ENCODE assay signal across 10 cellular contexts in the genomic region with DNA sequence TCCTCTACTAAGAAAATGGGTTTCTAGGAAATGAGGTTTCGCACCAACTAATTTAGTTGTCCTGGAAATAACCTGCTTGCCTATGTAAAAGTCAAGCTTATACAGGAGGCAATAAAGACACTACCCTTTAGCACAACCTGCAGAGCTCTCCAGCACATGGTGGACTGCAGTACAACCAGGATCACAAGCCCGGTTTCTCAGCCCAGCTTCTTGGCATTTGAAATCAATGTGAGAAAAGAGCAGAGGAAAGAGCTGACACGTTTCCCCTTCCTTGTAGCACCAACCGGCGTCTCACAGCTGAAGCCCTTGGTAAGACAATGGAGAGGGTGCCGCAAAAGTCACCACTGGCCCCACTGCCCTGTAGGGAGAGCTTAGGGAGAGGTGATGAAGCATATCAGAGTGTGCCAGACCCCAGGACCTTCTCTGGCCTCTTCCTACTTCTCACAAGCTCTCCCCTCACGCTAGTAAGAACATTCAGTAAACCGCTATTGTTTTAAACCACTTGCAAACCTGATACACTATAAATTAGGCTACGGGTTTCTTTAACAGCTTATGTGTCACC. TPM values are rescaled to one million over a fixed set of nuclear protein-coding genes. Genes with fewer than 3 reads are reported as not detected.
DNase-seq lines count a peak whose midpoint lies in the region; ATAC-seq, FAIRE-seq and TF ChIP-seq lines count a peak whose summit lies in the region.
"Had no signal": no experiment of that assay in that cellular context is flagged by ENCODE, and none has a peak within 500 bp of the region (broad histone marks: within the 10 kb centered on the region; RNA-seq: fewer than 3 reads in every experiment).

No MANE protein-coding gene starts in this region.

- peaks cover 0 to 3% of the 10 kb centered on the region in 2 experiments for H3K36me3 ChIP-seq in mesenchymal stem cell (ENCODE audit: control insufficient read depth in 1 of 2, insufficient read depth in 2 of 2, low read depth in 1 of 2, low read length in 2 of 2)
- no peaks in the 10 kb centered on the region for H3K36me3 ChIP-seq in kidney (ENCODE audit: control insufficient read depth in 1 of 2, insufficient read depth in 2 of 2, low read length in 2 of 2)
- H3K36me3 ChIP-seq: brain microvascular endothelial cell had no signal

- H2BK5ac ChIP-seq in mesenchymal stem cell (ENCODE audit: low read depth, low read length, poor library complexity, severe bottlenecking): no peak overlapping the region

- H3K27me3 Mint-ChIP-seq in activated CD8-positive, alpha-beta memory T cell treated with anti-CD3 and anti-CD28 coated beads, Interleukin-2, amount 10 ng/mL, durations not matched to agents 7 days and 5 days: no peaks in the 10 kb centered on the region

- H4K8ac ChIP-seq in mesenchymal stem cell (ENCODE audit: low read length): peak overlapping the region; percentile 45

- WGBS in mesenchymal stem cell: 82% methylated on average over 6 of the region's 9 CpGs

- H3K4me2 ChIP-seq in mesenchymal stem cell (ENCODE audit: low read length, poor library complexity, severe bottlenecking): no peak overlapping the region

- H3K4me3 ChIP-seq in GM12865 (ENCODE audit: low read depth, low read length) (no peak overlapping the region), mesenchymal stem cell (ENCODE audit: insufficient read depth in 1 of 2, low read depth in 1 of 2, low read length in 2 of 2) (no peak overlapping the region), kidney (ENCODE audit: low read length in 2 of 2) (no peak overlapping the region)
- H3K4me3 ChIP-seq: SK-N-MC had no signal

- intact Hi-C loops in kidney (cut with DNase I): no loop called here

- H3K27ac ChIP-seq in mesenchymal stem cell (ENCODE audit: low read length, poor library complexity, severe bottlenecking) (peak overlapping the region; percentile 35), kidney (ENCODE audit: low read depth in 2 of 2, low read length in 2 of 2) (no peak overlapping the region)
- H3K27ac ChIP-seq: brain microvascular endothelial cell, SK-N-MC had no signal

- H2BK120ac ChIP-seq in mesenchymal stem cell (ENCODE audit: low read depth, low read length): no peak overlapping the region

- H2AK5ac ChIP-seq in mesenchymal stem cell (ENCODE audit: low read length, severe bottlenecking): no peak overlapping the region

- peak overlapping the region in 1 of 2 experiments; percentile 65 for H3K14ac ChIP-seq in mesenchymal stem cell (ENCODE audit: low read length in 2 of 2)

- DNase-seq in GM12865 (ENCODE audit: low read depth): peak; percentile 28
- peak; percentile 42 for DNase-seq in activated CD8-positive, alpha-beta memory T cell treated with anti-CD3 and anti-CD28 coated beads, Interleukin-2, amount 10 ng/mL, durations not matched to agents 7 days and 5 days
- no peak for DNase-seq in mesenchymal stem cell
- DNase-seq in NCI-H526 treated with DMSO at 0.1 percent for 48 hours (lab: John Stamatoyannopoulos, UW): no peak
- DNase-seq in GM19238 (ENCODE audit: insufficient read length, low spot score): no peak
- no peak for DNase-seq in NCI-H146 treated with DMSO at 0.1 percent for 48 hours (lab: John Stamatoyannopoulos, UW; ENCODE audit: unreplicated experiment)
- no peak for DNase-seq in kidney
- DNase-seq: brain microvascular endothelial cell had no signal

- no peak for FAIRE-seq in kidney (lab: Jason Lieb, UNC)

- H3K4me3 Mint-ChIP-seq in activated CD8-positive, alpha-beta memory T cell treated with anti-CD3 and anti-CD28 coated beads, Interleukin-2, amount 10 ng/mL, durations not matched to agents 7 days and 5 days: peak overlapping the region; percentile 38

- H3K4ac ChIP-seq in mesenchymal stem cell (ENCODE audit: low read depth in 1 of 2, low read length in 2 of 2): peak overlapping the region in 1 of 2 experiments; percentile 67

- H3K36me3 Mint-ChIP-seq in activated CD8-positive, alpha-beta memory T cell treated with anti-CD3 and anti-CD28 coated beads, Interleukin-2, amount 10 ng/mL, durations not matched to agents 7 days and 5 days: peaks cover 6% of the 10 kb centered on the region

- H3K18ac ChIP-seq in mesenchymal stem cell (ENCODE audit: low read depth in 1 of 2, low read length in 2 of 2): peak overlapping the region in 1 of 2 experiments; percentile 48

- no peaks in the 10 kb centered on the region for H3K27me3 ChIP-seq in mesenchymal stem cell (ENCODE audit: control insufficient read depth in 1 of 2, insufficient read depth in 1 of 2, low read length in 2 of 2)
- H3K27me3 ChIP-seq: brain microvascular endothelial cell had no signal

- peak; percentile 57 for ATAC-seq in HG02759 (IDR thresholded peaks at IDR 0.05; ENCODE audit: unreplicated experiment)
- peak; percentile 58 for ATAC-seq in activated CD8-positive, alpha-beta memory T cell treated with anti-CD3 and anti-CD28 coated beads, Interleukin-2, amount 10 ng/mL, durations not matched to agents 7 days and 5 days

- H2BK15ac ChIP-seq in mesenchymal stem cell (ENCODE audit: low read depth, poor library complexity, severe bottlenecking): peak overlapping the region; percentile 44

- peak overlapping the region; percentile 80 for H3K27ac Mint-ChIP-seq in activated CD8-positive, alpha-beta memory T cell treated with anti-CD3 and anti-CD28 coated beads, Interleukin-2, amount 10 ng/mL, durations not matched to agents 7 days and 5 days

- H3K4me1 ChIP-seq in mesenchymal stem cell (ENCODE audit: control insufficient read depth, insufficient read depth, low read depth, low read length) (peaks cover 12% of the 10 kb centered on the region), kidney (ENCODE audit: control insufficient read depth in 1 of 2, insufficient read depth in 1 of 2, low read depth in 1 of 2, low read length in 2 of 2) (peaks cover 0 to 22% of the 10 kb centered on the region in 2 donors)

- H4K91ac ChIP-seq in mesenchymal stem cell (ENCODE audit: low read length): peak overlapping the region; percentile 43

- no peaks in the 10 kb centered on the region for H3K9me3 Mint-ChIP-seq in activated CD8-positive, alpha-beta memory T cell treated with anti-CD3 and anti-CD28 coated beads, Interleukin-2, amount 10 ng/mL, durations not matched to agents 7 days and 5 days (ENCODE audit: low read depth)

- H3K9me3 ChIP-seq in mesenchymal stem cell (ENCODE audit: control insufficient read depth, low read length) (no peaks in the 10 kb centered on the region), kidney (ENCODE audit: control insufficient read depth in 1 of 2, low read length in 2 of 2) (no peaks in the 10 kb centered on the region)

- no peak overlapping the region for H2AFZ ChIP-seq in mesenchymal stem cell (ENCODE audit: low read depth, low read length)

- H3K4me1 Mint-ChIP-seq in activated CD8-positive, alpha-beta memory T cell treated with anti-CD3 and anti-CD28 coated beads, Interleukin-2, amount 10 ng/mL, durations not matched to agents 7 days and 5 days: peaks cover 62% of the 10 kb centered on the region

- no peak for TF ChIP-seq CTCF in GM12865 (IDR thresholded peaks at IDR 0.05; ENCODE audit: insufficient read depth, low read depth, low read length, missing control alignments)
- TF ChIP-seq CTCF in kidney (IDR thresholded peaks at IDR 0.05; ENCODE audit: borderline replicate concordance, extremely low read depth, insufficient read depth): no peak

- H3K79me1 ChIP-seq in mesenchymal stem cell (replicated peaks; ENCODE audit: low read length, poor library complexity, severe bottlenecking): peaks cover 9% of the 10 kb centered on the region

- CTCF ChIA-PET in activated CD8-positive, alpha-beta memory T cell treated with anti-CD3 and anti-CD28 coated beads, Interleukin-2, amount 10 ng/mL, durations not matched to agents 7 days and 5 days (lab: Charles Lee): interaction anchor here (0.7 to 1.2 kb wide), 4 partner anchors 8 to 57 kb away, joined by 3 to 4 read pairs (median 4); partner anchors contain the start of gene SPTLC2

- no peak overlapping the region for H2BK12ac ChIP-seq in mesenchymal stem cell (ENCODE audit: low read length in 2 of 2)

- H3K9ac ChIP-seq in mesenchymal stem cell (ENCODE audit: low read length) (no peak overlapping the region), kidney (ENCODE audit: low read length in 2 of 2) (no peak overlapping the region)

- no peak overlapping the region for H3K23ac ChIP-seq in mesenchymal stem cell (ENCODE audit: low read length in 2 of 2)

RNA-seq across cellular contexts. Expression of gene SPTLC2, which starts 8.6 kb away (rescaled TPM):
- 10 to 100 TPM; 34.5 to 43.3 TPM for total RNA-seq in activated CD8-positive, alpha-beta memory T cell treated with anti-CD3 and anti-CD28 coated beads, Interleukin-2, amount 10 ng/mL, durations not matched to agents 7 days and 5 days
- polyA plus RNA-seq in mesenchymal stem cell (2013, experiment 1 of 2): 16.1 TPM
- polyA plus RNA-seq in mesenchymal stem cell (2013, experiment 2 of 2): 15.5 TPM
- total RNA-seq in kidney: 66.1 TPM
- polyA plus RNA-seq in kidney (ENCODE audit: insufficient read depth, low read depth, low replicate concordance): 17.0 TPM

Comparison
In these comparisons a context has a peak if more than half of its experiments do, and no peak if none do; other contexts are left out.
1. DNase-seq: peak in GM12865 (single experiment) and activated CD8-positive, alpha-beta memory T cell treated with anti-CD3 and anti-CD28 coated beads, Interleukin-2, amount 10 ng/mL, durations not matched to agents 7 days and 5 days (single experiment); none in mesenchymal stem cell (single experiment), NCI-H526 treated with DMSO at 0.1 percent for 48 hours (single experiment), GM19238 (single experiment), NCI-H146 treated with DMSO at 0.1 percent for 48 hours (single experiment) and kidney (single experiment).